8 cellular contexts compared by ENCODE assay signal in the genomic region with DNA sequence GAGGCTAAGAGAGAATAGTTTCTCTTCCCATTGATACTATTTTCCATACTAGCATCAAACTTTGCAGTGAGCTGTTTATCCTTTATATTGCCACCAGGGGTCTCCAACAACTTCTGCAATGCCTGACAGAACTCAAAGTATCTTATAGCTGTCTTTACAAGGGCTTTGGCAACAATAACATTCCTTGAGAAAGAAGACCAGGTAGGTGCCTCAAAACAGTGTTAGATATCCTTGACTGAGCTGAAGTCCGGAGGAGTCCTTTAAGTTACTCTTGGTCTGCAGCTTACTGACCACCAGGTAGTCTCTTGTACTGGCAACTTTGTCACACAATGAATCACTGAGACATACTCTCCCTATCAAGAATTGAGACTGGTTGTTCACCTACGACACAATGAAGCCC. TPM values are rescaled to one million over a fixed set of nuclear protein-coding genes. Genes with fewer than 3 reads are reported as not detected.
DNase-seq lines count a peak whose midpoint lies in the region; ATAC-seq and TF ChIP-seq lines count a peak whose summit lies in the region.

No MANE protein-coding gene starts in this region.

- intact Hi-C loops in colonic mucosa (cut with DNase I) = loop anchor here (5.0 kb wide), 1 partner anchor 407 kb away; no protein-coding TSS in a partner anchor

- H3K27ac ChIP-seq in Peyer's patch (no peak overlapping the region), colonic mucosa (no peak overlapping the region)

- H3K9me3 ChIP-seq in Peyer's patch = no peaks in the 10 kb centered on the region
- H3K9me3 ChIP-seq in colonic mucosa = no peaks in the 10 kb centered on the region

- TF ChIP-seq CTCF in Peyer's patch (IDR thresholded peaks at IDR 0.05) (peak; percentile 37 to 92 (median 84)), colonic mucosa (IDR thresholded peaks at IDR 0.05) (peak; percentile 54)

- no peaks in the 10 kb centered on the region for H3K36me3 ChIP-seq in Peyer's patch
- H3K36me3 ChIP-seq in colonic mucosa = no peaks in the 10 kb centered on the region

- DNase-seq in NOMO-1 (lab: John Stamatoyannopoulos, UW; ENCODE audit: unreplicated experiment in 2 of 2) = peak; percentile 12 to 42
- DNase-seq in NOMO-1 treated with dmso at 0.1 percent for 144 hours (lab: John Stamatoyannopoulos, UW; ENCODE audit: unreplicated experiment) = no peak
- no peak for DNase-seq in Peyer's patch
- DNase-seq in colonic mucosa = no peak
- DNase-seq in lung microvascular endothelial cell (ENCODE audit: low read depth in 2 of 2) = peak; percentile 69 to 72
- DNase-seq in UCSD-AML1 (lab: John Stamatoyannopoulos, UW; ENCODE audit: unreplicated experiment) = no peak

- no peak overlapping the region for H3K4me3 ChIP-seq in Peyer's patch
- H3K4me3 ChIP-seq in colonic mucosa = no peak overlapping the region

- H3K27me3 ChIP-seq in Peyer's patch (no peaks in the 10 kb centered on the region), colonic mucosa (no peaks in the 10 kb centered on the region)

- no peak overlapping the region for H3K9ac ChIP-seq in colonic mucosa (ENCODE audit: low read depth in 2 of 2, low read length in 2 of 2)

- H3K4me1 ChIP-seq in Peyer's patch (no peaks in the 10 kb centered on the region), colonic mucosa (no peaks in the 10 kb centered on the region)

- ATAC-seq in GM19395 (IDR thresholded peaks at IDR 0.05; ENCODE audit: unreplicated experiment) (peak; percentile 93), HG03378 (IDR thresholded peaks at IDR 0.05; ENCODE audit: unreplicated experiment) (peak; percentile 94)

- no peak for TF ChIP-seq POLR2A in Peyer's patch (IDR thresholded peaks at IDR 0.05)

RNA-seq across cellular contexts. Expression of gene TES, which starts 30.0 kb away (rescaled TPM):
- total RNA-seq in Peyer's patch (10 to 100 TPM; 62.7 to 97.4 (median 69.6) TPM), colonic mucosa (100 to 1,000 TPM in 1 of 2 donors, 10 to 100 TPM in 1; 75.1 to 142 TPM), lung microvascular endothelial cell (62.7 and 78.0 TPM in 2 replicates)

Comparison
In these comparisons a context has a peak if more than half of its experiments do, and no peak if none do; other contexts are left out.
1. DNase-seq: peak in NOMO-1 (2 of 2) and lung microvascular endothelial cell (2 of 2); none in NOMO-1 treated with dmso at 0.1 percent for 144 hours (single experiment), Peyer's patch (0 of 3), colonic mucosa (single experiment) and UCSD-AML1 (single experiment).